ENCODE assay signal across 1 cellular context in genomic region chr2:128377071-128377910, GRCh38.
TF ChIP-seq lines count a peak whose summit lies in the region.

No MANE protein-coding gene starts in this region.

TF ChIP-seq in H1, 55 proteins besides CTCF, POLR2A, EP300 and RAD21:
- no peak for TF ChIP-seq SP2 (IDR thresholded peaks at IDR 0.05; ENCODE audit: low read length)
- no peak for TF ChIP-seq RNF2 (IDR thresholded peaks at IDR 0.05; ENCODE audit: borderline replicate concordance, low read depth, low read length, missing control alignments, poor library complexity, severe bottlenecking)
- no peak for TF ChIP-seq RFX5 (IDR thresholded peaks at IDR 0.05; ENCODE audit: borderline replicate concordance, low read depth, low read length)
- TF ChIP-seq CHD7 (IDR thresholded peaks at IDR 0.05; ENCODE audit: insufficient replicate concordance, low read length), result no peak
- no peak for TF ChIP-seq SIX5 (IDR thresholded peaks at IDR 0.05; ENCODE audit: low read depth, low read length)
- no peak for TF ChIP-seq BACH1 (IDR thresholded peaks at IDR 0.05; ENCODE audit: low read length)
- no peak for TF ChIP-seq ATF3 (IDR thresholded peaks at IDR 0.05; ENCODE audit: insufficient read depth, low read depth, low read length)
- no peak for TF ChIP-seq TBP (IDR thresholded peaks at IDR 0.05; ENCODE audit: low read depth, low read length)
- no peak for TF ChIP-seq POU5F1 (IDR thresholded peaks at IDR 0.05; ENCODE audit: low read depth, low read length)
TF ChIP-seq in H1: peak in this region for 0.
